18 cellular contexts compared by ENCODE assay signal in genomic region chr13:80690208-80690607, GRCh38.
"Had no signal": no experiment of that assay in that cellular context is flagged by ENCODE, and none has a peak within 500 bp of the region (broad histone marks: within the 10 kb centered on the region; RNA-seq: fewer than 3 reads in every experiment).

No MANE protein-coding gene starts in this region.

- H3K27ac ChIP-seq: SJSA1, SK-N-MC had no signal

- H3K4me1 ChIP-seq: SJSA1 had no signal

- H3K36me3 ChIP-seq: MG63, SJSA1 had no signal

- DNase-seq: Karpas-422, KG1, MG63, NCI-H1092, NCI-H1105 treated with DMSO at 0.1 percent for 48 hours, NCI-H1417 treated with DMSO at 0.1 percent for 48 hours, NCI-H146, NCI-H1694 treated with DMSO at 0.1 percent for 48 hours, NCI-H1930, NCI-H2081, NCI-H2107, NCI-H2227 treated with DMSO at 0.1 percent for 48 hours, NCI-H526, Right ventricle myocardium superior, RPMI8226, SIG-M5 had no signal

- H3K27me3 ChIP-seq: MG63, SJSA1 had no signal

- H3K4me3 ChIP-seq: MG63, SJSA1, SK-N-MC had no signal

- H3K9me3 ChIP-seq: MG63 had no signal
